Comparison of ENCODE assay signal across 18 cellular contexts in the genomic region with DNA sequence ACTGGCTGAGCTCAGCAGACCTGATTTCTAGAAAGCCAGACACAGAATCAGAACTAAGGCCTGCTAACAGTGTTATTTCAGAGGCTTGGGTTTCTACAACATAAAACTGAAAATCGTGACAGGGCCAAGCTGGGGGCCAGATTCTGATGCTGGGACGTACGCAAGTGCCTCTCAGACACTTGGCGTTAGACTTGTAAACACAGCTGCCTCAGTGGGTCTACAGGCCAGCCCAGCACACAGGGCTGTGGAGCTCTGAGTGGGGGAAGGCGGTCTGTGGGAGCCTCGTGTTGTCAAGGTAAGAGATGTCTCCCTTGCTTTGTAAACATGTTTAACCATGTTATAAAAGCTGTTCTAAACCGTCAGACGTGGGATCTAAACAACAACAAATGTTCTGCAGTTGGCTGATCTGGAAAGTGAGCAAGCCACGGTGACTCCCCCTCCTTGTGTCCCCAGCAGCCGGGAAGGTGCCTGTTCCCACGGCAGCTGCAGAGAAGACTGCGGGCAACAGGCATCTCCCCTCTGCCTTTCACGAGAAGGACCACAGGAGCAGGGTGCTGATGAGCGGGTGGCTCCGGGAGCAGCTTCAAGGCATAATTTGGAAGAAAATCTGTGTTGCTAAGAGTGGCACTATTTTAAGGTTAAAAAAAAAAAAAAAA.
DNase-seq lines count a peak whose midpoint lies in the region; ATAC-seq and TF ChIP-seq lines count a peak whose summit lies in the region.
"Had no signal": no experiment of that assay in that cellular context is flagged by ENCODE, and none has a peak within 500 bp of the region (broad histone marks: within the 10 kb centered on the region; RNA-seq: fewer than 3 reads in every experiment).

No MANE protein-coding gene starts in this region.

- no peak for ATAC-seq in GM18861 (IDR thresholded peaks at IDR 0.05; ENCODE audit: unreplicated experiment)
- ATAC-seq in GM18868 (IDR thresholded peaks at IDR 0.05; ENCODE audit: unreplicated experiment), result no peak
- ATAC-seq: activated CD4-positive, CD25-positive, alpha-beta regulatory T cell treated with anti-CD3 and anti-CD28 coated beads, Interleukin-2, amount 50 U/mL, for 24 hours; T-helper 17 cell had no signal

- peaks cover 15% of the 10 kb centered on the region for H3K4me1 ChIP-seq in ectodermal cell (ENCODE audit: control insufficient read depth, insufficient read depth, low read length)

- WGBS in ectodermal cell, 2 experiments, result 87% methylated on average over 15 of the region's 15 CpGs

- H3K27ac ChIP-seq in RWPE1 (peak overlapping the region; percentile 55), ectodermal cell (ENCODE audit: insufficient read depth, low read depth, low read length, poor library complexity, severe bottlenecking) (peak overlapping the region; percentile 0), substantia nigra (ENCODE audit: low read depth, low read length, poor library complexity, severe bottlenecking) (peak overlapping the region; percentile 26)
- H3K27ac ChIP-seq: brain microvascular endothelial cell, upper lobe of left lung had no signal

- POLR2A ChIA-PET in RWPE1 (lab: Yijun Ruan, JAX; ENCODE audit: low non-redundant PET), result no interaction called here

- no peaks in the 10 kb centered on the region for H3K36me3 ChIP-seq in ectodermal cell (ENCODE audit: control insufficient read depth, insufficient read depth, low read length)

- H3K9me3 ChIP-seq in ectodermal cell (ENCODE audit: control insufficient read depth, low read length), result no peaks in the 10 kb centered on the region
- H3K9me3 ChIP-seq: upper lobe of left lung had no signal

- H3K27me3 ChIP-seq in ectodermal cell (ENCODE audit: control insufficient read depth, insufficient read depth, low read length, poor library complexity, severe bottlenecking), result no peaks in the 10 kb centered on the region
- H3K27me3 ChIP-seq: brain microvascular endothelial cell, upper lobe of left lung had no signal

- no peak for TF ChIP-seq CTCF in RWPE1 (conservative IDR thresholded peaks at IDR 0.05; ENCODE audit: low read depth)

- no peak overlapping the region for H3K4me3 ChIP-seq in ectodermal cell (ENCODE audit: insufficient read depth, low read depth, low read length)
- H3K4me3 ChIP-seq: upper lobe of left lung had no signal

- CTCF ChIA-PET in RWPE1 (lab: Yijun Ruan, JAX), result interaction anchor here (0.5 to 1.3 kb wide), 5 partner anchors 17 to 50 kb away, joined by 3 to 4 read pairs (median 3); no protein-coding TSS in a partner anchor

- DNase-seq in RWPE1 (ENCODE audit: low spot score) (no peak), myocyte (ENCODE audit: low read depth) (peak; percentile 69), substantia nigra (lab: John Stamatoyannopoulos, UW) (peak in 6 of 49 donors; percentile 27 to 62 (median 34)), DMS114 treated with DMSO at 0.1 percent for 48 hours (lab: John Stamatoyannopoulos, UW; ENCODE audit: unreplicated experiment) (no peak), AML-193 (lab: John Stamatoyannopoulos, UW) (no peak)
- DNase-seq: activated CD8-positive, alpha-beta memory T cell treated with anti-CD3 and anti-CD28 coated beads, Interleukin-2, amount 50 U/mL, for 4 hours; activated naive CD4-positive, alpha-beta T cell treated with Interleukin-2 at 50 U/mL for 16 hours; brain microvascular endothelial cell; DMS153; effector CD4-positive, alpha-beta T cell; mesenchymal stem cell; stimulated activated CD4-positive, alpha-beta T cell treated with anti-CD3 and anti-CD28 coated beads, Interleukin-2, amount 100 ng/mL, for 48 hours; T-helper 17 cell; upper lobe of left lung had no signal

Comparison
In these comparisons a context has a peak if more than half of its experiments do, and no peak if none do; other contexts are left out.
1. H3K27ac ChIP-seq: peak in every context shown above with its lines; median percentile 55 in RWPE1; 26 in substantia nigra; 0 in ectodermal cell.